Comparison of ENCODE assay signal across 1 cellular context in genomic region chr15:43106486-43106829, GRCh38.
TF ChIP-seq lines count a peak whose summit lies in the region.

No MANE protein-coding gene starts in this region.

TF ChIP-seq in endothelial cell of umbilical vein, 7 proteins besides CTCF, POLR2A, EP300 and RAD21:
- TF ChIP-seq GATA2 (IDR thresholded peaks at IDR 0.05; ENCODE audit: insufficient read depth, insufficient read length, low read depth, low read length) (no peak), POLR2AphosphoS5 (IDR thresholded peaks at IDR 0.05; ENCODE audit: insufficient read depth, low read depth, low read length) (no peak), EZH2 (IDR thresholded peaks at IDR 0.05; ENCODE audit: borderline replicate concordance, low read depth, low read length, severe bottlenecking) (no peak), MYC (IDR thresholded peaks at IDR 0.05; ENCODE audit: low read depth, low read length) (no peak), FOS (IDR thresholded peaks at IDR 0.05; ENCODE audit: borderline replicate concordance, insufficient read depth, low read length) (no peak), JUN (IDR thresholded peaks at IDR 0.05; ENCODE audit: borderline replicate concordance, insufficient read depth, insufficient read length, low read depth) (no peak)
- TF ChIP-seq, protein P1, sequence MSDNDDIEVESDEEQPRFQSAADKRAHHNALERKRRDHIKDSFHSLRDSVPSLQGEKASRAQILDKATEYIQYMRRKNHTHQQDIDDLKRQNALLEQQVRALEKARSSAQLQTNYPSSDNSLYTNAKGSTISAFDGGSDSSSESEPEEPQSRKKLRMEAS (IDR thresholded peaks at IDR 0.05; ENCODE audit: insufficient read depth, insufficient read length): no peak
TF ChIP-seq in endothelial cell of umbilical vein: peak in this region for 0.
